In genomic region chr17:30232015-30232821, GRCh38 we compare ENCODE assay signal across 34 cellular contexts. TPM values are rescaled to one million over a fixed set of nuclear protein-coding genes. Genes with fewer than 3 reads are reported as not detected.
A peak's percentile ranks its signal among the peaks of the same experiment; 100 is the strongest.
DNase-seq lines count a peak whose midpoint lies in the region; ATAC-seq, FAIRE-seq and TF ChIP-seq lines count a peak whose summit lies in the region.
"Had no signal": no experiment of that assay in that cellular context is flagged by ENCODE, and none has a peak within 500 bp of the region (broad histone marks: within the 10 kb centered on the region; RNA-seq: fewer than 3 reads in every experiment).

No MANE protein-coding gene starts in this region.

- H3K4me1 ChIP-seq in upper lobe of left lung = peaks cover 22 to 31% (median 29%) of the 10 kb centered on the region in 4 donors

- no peak for TF ChIP-seq EP300 in upper lobe of left lung (IDR thresholded peaks at IDR 0.05)

- H3K9me3 ChIP-seq in upper lobe of left lung = no peaks in the 10 kb centered on the region
- H3K9me3 ChIP-seq: gastrocnemius medialis, suprapubic skin had no signal

- 60 to 81% methylated on average over 9 to 10 of the region's 10 CpGs for WGBS in upper lobe of left lung, 2 donors

- H3K27me3 ChIP-seq in upper lobe of left lung = peaks cover 0 to 10% (median 7%) of the 10 kb centered on the region in 4 donors

- H3K36me3 ChIP-seq in upper lobe of left lung = no peaks in the 10 kb centered on the region
- H3K36me3 ChIP-seq: gastrocnemius medialis, suprapubic skin had no signal

- H3K4me3 ChIP-seq in upper lobe of left lung = peak overlapping the region in 3 of 4 donors; percentile 55 to 66 (median 56)
- H3K4me3 ChIP-seq: gastrocnemius medialis, lung, skin epidermis, suprapubic skin had no signal

- no peak for TF ChIP-seq POLR2A in upper lobe of left lung (IDR thresholded peaks at IDR 0.05)

- FAIRE-seq in islet of Langerhans (lab: Jason Lieb, UNC) = peak; percentile 91
- FAIRE-seq: endothelial cell of umbilical vein, TTC549 had no signal

- no peak for TF ChIP-seq CTCF in upper lobe of left lung (IDR thresholded peaks at IDR 0.05)

- peak overlapping the region in 3 of 4 donors; percentile 74 to 83 (median 83) for H3K27ac ChIP-seq in upper lobe of left lung
- H3K27ac ChIP-seq: gastrocnemius medialis, skin epidermis, suprapubic skin had no signal

- ATAC-seq in upper lobe of left lung (ENCODE audit: low FRiP score in 2 of 2) (no peak), GM21390 (IDR thresholded peaks at IDR 0.05; ENCODE audit: unreplicated experiment) (no peak)
- ATAC-seq: activated CD4-positive, CD25-positive, alpha-beta regulatory T cell treated with anti-CD3 and anti-CD28 coated beads, Interleukin-2, amount 50 U/mL, for 24 hours; gastrocnemius medialis; natural killer cell treated with Interleukin-12 subunit alpha and Interleukin-12 subunit beta and Interleukin-15 and Interleukin-18, amount 100 ng/mL, for 72 hours; Panc1; T-helper 17 cell had no signal

- DNase-seq in NCI-H82 (lab: John Stamatoyannopoulos, UW) = peak; percentile 48
- DNase-seq in NCI-H82 treated with DMSO at 0.1 percent for 48 hours (lab: John Stamatoyannopoulos, UW; ENCODE audit: unreplicated experiment) = no peak
- peak; percentile 92 for DNase-seq in NCI-H69 (lab: John Stamatoyannopoulos, UW)
- DNase-seq in upper lobe of left lung = no peak
- no peak for DNase-seq in NCI-H2227 (lab: John Stamatoyannopoulos, UW; ENCODE audit: unreplicated experiment)
- DNase-seq: activated CD4-positive, alpha-beta T cell treated with anti-CD3 and anti-CD28 coated beads, Interleukin-2, amount 50 U/mL, for 4 hours; activated naive CD4-positive, alpha-beta T cell treated with anti-CD3 and anti-CD28 coated beads, Interleukin-2, amount 10 ng/mL, durations not matched to agents 7 days and 5 days; amniotic stem cell; CD4-positive, alpha-beta memory T cell; cerebellar nuclear complex; gastrocnemius medialis; GOT3; KBM-7; NCI-H1092; NCI-H2029 treated with DMSO at 0.1 percent for 48 hours; NCI-H446; Right ventricle myocardium superior; stimulated activated naive CD4-positive, alpha-beta T cell; T-helper 17 cell had no signal

RNA-seq across cellular contexts. Expression of gene SLC6A4, which starts 3.3 kb away (rescaled TPM):
- total RNA-seq in upper lobe of left lung = 100 to 1,000 TPM in 2 of 6 donors, 10 to 100 TPM in 4; 14.7 to 289 (median 44.8) TPM
- total RNA-seq: activated T-helper 1 cell treated with anti-CD3 and anti-CD28 coated beads, Interleukin-12 subunit alpha, Interleukin-12 subunit beta, Interleukin-2, Interleukin-4 antibody, amounts not matched to agents 30 ng/mL and 10 ng/mL and 1 ng/mL, durations not matched to agents 14 hours and 24 hours and 36 hours; B cell; CD4-positive, alpha-beta memory T cell; Daoy; endothelial cell of umbilical vein; HT1080; mucosa of gallbladder had no signal

RNA-seq across cellular contexts. Expression of gene BLMH, which starts 59.5 kb away (rescaled TPM):
- total RNA-seq in upper lobe of left lung = 10 to 100 TPM; 16.4 to 33.6 (median 22.4) TPM

Comparison
In these comparisons a context has a peak if more than half of its experiments do, and no peak if none do; other contexts are left out.
1. DNase-seq: peak in NCI-H82 (single experiment) and NCI-H69 (single experiment); none in NCI-H82 treated with DMSO at 0.1 percent for 48 hours (single experiment), upper lobe of left lung (0 of 2) and NCI-H2227 (single experiment).